In the genomic region with DNA sequence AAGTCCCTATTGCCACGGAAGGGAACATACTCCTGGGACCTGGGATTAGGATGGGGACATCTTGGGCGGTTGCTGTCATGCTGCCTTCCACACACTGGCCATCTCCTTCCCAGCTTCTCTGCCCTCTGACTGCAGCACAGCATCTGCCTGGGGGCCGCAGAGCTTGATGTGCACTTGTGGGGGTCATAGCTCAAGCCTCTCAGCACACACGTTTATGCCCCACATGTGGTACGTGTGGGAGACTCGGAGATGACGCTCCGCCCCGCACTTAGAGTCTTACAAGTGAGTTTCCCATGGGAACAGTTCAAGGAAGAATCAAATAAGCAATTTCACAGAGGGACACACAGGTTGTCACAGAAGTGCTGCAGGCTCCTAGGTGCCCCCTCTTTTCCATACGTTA, we compare ENCODE assay signal across 18 cellular contexts. TPM values are rescaled to one million over a fixed set of nuclear protein-coding genes. Genes with fewer than 3 reads are reported as not detected.
DNase-seq lines count a peak whose midpoint lies in the region; ATAC-seq and TF ChIP-seq lines count a peak whose summit lies in the region.
"Had no signal": no experiment of that assay in that cellular context is flagged by ENCODE, and none has a peak within 500 bp of the region (broad histone marks: within the 10 kb centered on the region; RNA-seq: fewer than 3 reads in every experiment).

No MANE protein-coding gene starts in this region.

- H3K4me3 Mint-ChIP-seq in WTC11 (no peak overlapping the region), neural progenitor cell (no peak overlapping the region), osteocyte (ENCODE audit: unreplicated experiment) (no peak overlapping the region)
- no peak overlapping the region for H3K4me3 Mint-ChIP-seq in T-helper 2 cell treated with Interferon-gamma antibody and Interleukin-4, amounts not matched to agents 5 μg/mL and 100 μg/mL, for 36 hours
- H3K4me3 Mint-ChIP-seq: CD4-positive, CD25-positive, alpha-beta regulatory T cell; HFFc6 had no signal

- H3K9me3 Mint-ChIP-seq in WTC11 (peaks cover 5% of the 10 kb centered on the region), neural progenitor cell (peaks cover 2% of the 10 kb centered on the region), osteocyte (ENCODE audit: unreplicated experiment) (no peaks in the 10 kb centered on the region)
- H3K9me3 Mint-ChIP-seq in T-helper 2 cell treated with Interferon-gamma antibody and Interleukin-4, amounts not matched to agents 5 μg/mL and 100 μg/mL, for 36 hours: no peaks in the 10 kb centered on the region
- H3K9me3 Mint-ChIP-seq: CD4-positive, CD25-positive, alpha-beta regulatory T cell; HFFc6 had no signal

- ATAC-seq in WTC11: no peak
- ATAC-seq: HCT116 had no signal

- no peak overlapping the region for H3K27ac ChIP-seq in neural progenitor cell
- H3K27ac ChIP-seq: HL-60 had no signal

- H3K27me3 Mint-ChIP-seq in WTC11 (ENCODE audit: low read depth): no peaks in the 10 kb centered on the region
- peaks cover 8% of the 10 kb centered on the region for H3K27me3 Mint-ChIP-seq in neural progenitor cell (ENCODE audit: insufficient read depth, low read depth)
- no peaks in the 10 kb centered on the region for H3K27me3 Mint-ChIP-seq in osteocyte (ENCODE audit: unreplicated experiment)
- no peaks in the 10 kb centered on the region for H3K27me3 Mint-ChIP-seq in T-helper 2 cell treated with Interferon-gamma antibody and Interleukin-4, amounts not matched to agents 5 μg/mL and 100 μg/mL, for 36 hours (ENCODE audit: low read depth)
- H3K27me3 Mint-ChIP-seq: CD4-positive, CD25-positive, alpha-beta regulatory T cell had no signal

- no peaks in the 10 kb centered on the region for H3K9me3 ChIP-seq in neural progenitor cell (ENCODE audit: low read depth)
- H3K9me3 ChIP-seq: BE2C had no signal

- no peak for TF ChIP-seq CTCF in WTC11 (IDR thresholded peaks at IDR 0.05)
- TF ChIP-seq CTCF in neural progenitor cell (IDR thresholded peaks at IDR 0.05): no peak
- TF ChIP-seq CTCF in osteocyte (IDR thresholded peaks at IDR 0.05): no peak

- H3F3A ChIP-seq in neural progenitor cell (ENCODE audit: low read depth): no peaks in the 10 kb centered on the region

- POLR2A ChIA-PET in WTC11 (lab: Charles Lee): no interaction called here

- no peaks in the 10 kb centered on the region for H4K20me1 ChIP-seq in neural progenitor cell (ENCODE audit: low read depth)

- H3K9ac ChIP-seq in neural progenitor cell: no peak overlapping the region

- no peaks in the 10 kb centered on the region for H3K4me1 ChIP-seq in neural progenitor cell
- H3K4me1 ChIP-seq: BE2C had no signal

- no peak overlapping the region for H3K4me2 ChIP-seq in neural progenitor cell

- H3K4me3 ChIP-seq in neural progenitor cell: no peak overlapping the region

- DNase-seq in NCI-H187 treated with DMSO at 0.1 percent for 48 hours (lab: John Stamatoyannopoulos, UW) (peak; percentile 43), WTC11 (ENCODE audit: low spot score) (no peak), neural progenitor cell (ENCODE audit: low spot score) (no peak), osteocyte (ENCODE audit: extremely low spot score, unreplicated experiment) (no peak), activated gamma-delta T cell treated with Interleukin-2 at 50 U/mL for 16 hours (no peak)
- DNase-seq in T-helper 2 cell treated with Interferon-gamma antibody and Interleukin-4, amounts not matched to agents 5 μg/mL and 100 μg/mL, for 36 hours (ENCODE audit: low spot score): no peak
- DNase-seq: ACHN; BE2C; C1 segment of cervical spinal cord; CD4-positive, CD25-positive, alpha-beta regulatory T cell; DMS153; DMS79; GF-D8; GOT3; H7; HFFc6 had no signal

- no peak overlapping the region for H2AFZ ChIP-seq in neural progenitor cell (replicated peaks)

- H3K36me3 Mint-ChIP-seq in WTC11 (peaks cover 22% of the 10 kb centered on the region), neural progenitor cell (peaks cover 12% of the 10 kb centered on the region), osteocyte (ENCODE audit: unreplicated experiment) (peaks cover 2% of the 10 kb centered on the region)
- H3K36me3 Mint-ChIP-seq in T-helper 2 cell treated with Interferon-gamma antibody and Interleukin-4, amounts not matched to agents 5 μg/mL and 100 μg/mL, for 36 hours (ENCODE audit: low read depth): peaks cover 16% of the 10 kb centered on the region

- no peaks in the 10 kb centered on the region for H3K36me3 ChIP-seq in neural progenitor cell
- H3K36me3 ChIP-seq: BE2C had no signal

- no peaks in the 10 kb centered on the region for H3K79me2 ChIP-seq in neural progenitor cell (ENCODE audit: low read depth)

- no peaks in the 10 kb centered on the region for H3K27me3 ChIP-seq in neural progenitor cell
- H3K27me3 ChIP-seq: BE2C had no signal

- H3K27ac Mint-ChIP-seq in WTC11: 0 out of 2 replicates have a peak overlapping the region, but pooled peaks have one; percentile 49
- H3K27ac Mint-ChIP-seq in neural progenitor cell: peak overlapping the region; percentile 53
- H3K27ac Mint-ChIP-seq in osteocyte (ENCODE audit: unreplicated experiment): no peak overlapping the region
- no peak overlapping the region for H3K27ac Mint-ChIP-seq in T-helper 2 cell treated with Interferon-gamma antibody and Interleukin-4, amounts not matched to agents 5 μg/mL and 100 μg/mL, for 36 hours
- H3K27ac Mint-ChIP-seq: HFFc6 had no signal

- no peaks in the 10 kb centered on the region for H3K4me1 Mint-ChIP-seq in WTC11
- no peaks in the 10 kb centered on the region for H3K4me1 Mint-ChIP-seq in neural progenitor cell
- H3K4me1 Mint-ChIP-seq in osteocyte (ENCODE audit: unreplicated experiment): no peaks in the 10 kb centered on the region
- peaks cover 2% of the 10 kb centered on the region for H3K4me1 Mint-ChIP-seq in T-helper 2 cell treated with Interferon-gamma antibody and Interleukin-4, amounts not matched to agents 5 μg/mL and 100 μg/mL, for 36 hours (ENCODE audit: low read depth)

- CTCF ChIA-PET in WTC11 (lab: Charles Lee): interaction anchor here (1.3 kb wide), 1 partner anchor 271 kb away, joined by 3 read pairs; no protein-coding TSS in a partner anchor

TF ChIP-seq in WTC11, 78 proteins besides CTCF, POLR2A, EP300 and RAD21:
- no peak for TF ChIP-seq CBFB (CRISPR knock-in tag; IDR thresholded peaks at IDR 0.05; ENCODE audit: low read depth)
- TF ChIP-seq CREB1 (CRISPR knock-in tag; IDR thresholded peaks at IDR 0.05): no peak
- no peak for TF ChIP-seq ZNF138 (CRISPR knock-in tag; conservative IDR thresholded peaks at IDR 0.05)
- TF ChIP-seq ZNF263 (CRISPR knock-in tag; IDR thresholded peaks at IDR 0.05; ENCODE audit: low read depth): no peak
- TF ChIP-seq NFYB (CRISPR knock-in tag; conservative IDR thresholded peaks at IDR 0.05; ENCODE audit: low read depth): no peak
- TF ChIP-seq, protein P1, sequence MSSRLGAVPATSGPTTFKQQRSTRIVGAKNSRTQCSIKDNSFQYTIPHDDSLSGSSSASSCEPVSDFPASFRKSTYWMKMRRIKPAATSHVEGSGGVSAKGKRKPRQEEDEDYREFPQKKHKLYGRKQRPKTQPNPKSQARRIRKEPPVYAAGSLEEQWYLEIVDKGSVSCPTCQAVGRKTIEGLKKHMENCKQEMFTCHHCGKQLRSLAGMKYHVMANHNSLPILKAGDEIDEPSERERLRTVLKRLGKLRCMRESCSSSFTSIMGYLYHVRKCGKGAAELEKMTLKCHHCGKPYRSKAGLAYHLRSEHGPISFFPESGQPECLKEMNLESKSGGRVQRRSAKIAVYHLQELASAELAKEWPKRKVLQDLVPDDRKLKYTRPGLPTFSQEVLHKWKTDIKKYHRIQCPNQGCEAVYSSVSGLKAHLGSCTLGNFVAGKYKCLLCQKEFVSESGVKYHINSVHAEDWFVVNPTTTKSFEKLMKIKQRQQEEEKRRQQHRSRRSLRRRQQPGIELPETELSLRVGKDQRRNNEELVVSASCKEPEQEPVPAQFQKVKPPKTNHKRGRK (CRISPR knock-in tag; IDR thresholded peaks at IDR 0.05; ENCODE audit: borderline replicate concordance): no peak
- TF ChIP-seq, protein P2, sequence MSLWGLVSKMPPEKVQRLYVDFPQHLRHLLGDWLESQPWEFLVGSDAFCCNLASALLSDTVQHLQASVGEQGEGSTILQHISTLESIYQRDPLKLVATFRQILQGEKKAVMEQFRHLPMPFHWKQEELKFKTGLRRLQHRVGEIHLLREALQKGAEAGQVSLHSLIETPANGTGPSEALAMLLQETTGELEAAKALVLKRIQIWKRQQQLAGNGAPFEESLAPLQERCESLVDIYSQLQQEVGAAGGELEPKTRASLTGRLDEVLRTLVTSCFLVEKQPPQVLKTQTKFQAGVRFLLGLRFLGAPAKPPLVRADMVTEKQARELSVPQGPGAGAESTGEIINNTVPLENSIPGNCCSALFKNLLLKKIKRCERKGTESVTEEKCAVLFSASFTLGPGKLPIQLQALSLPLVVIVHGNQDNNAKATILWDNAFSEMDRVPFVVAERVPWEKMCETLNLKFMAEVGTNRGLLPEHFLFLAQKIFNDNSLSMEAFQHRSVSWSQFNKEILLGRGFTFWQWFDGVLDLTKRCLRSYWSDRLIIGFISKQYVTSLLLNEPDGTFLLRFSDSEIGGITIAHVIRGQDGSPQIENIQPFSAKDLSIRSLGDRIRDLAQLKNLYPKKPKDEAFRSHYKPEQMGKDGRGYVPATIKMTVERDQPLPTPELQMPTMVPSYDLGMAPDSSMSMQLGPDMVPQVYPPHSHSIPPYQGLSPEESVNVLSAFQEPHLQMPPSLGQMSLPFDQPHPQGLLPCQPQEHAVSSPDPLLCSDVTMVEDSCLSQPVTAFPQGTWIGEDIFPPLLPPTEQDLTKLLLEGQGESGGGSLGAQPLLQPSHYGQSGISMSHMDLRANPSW (CRISPR knock-in tag; conservative IDR thresholded peaks at IDR 0.05; ENCODE audit: low read depth): no peak
- TF ChIP-seq GABPB1 (CRISPR knock-in tag; IDR thresholded peaks at IDR 0.05): no peak
- TF ChIP-seq ZNF232 (CRISPR knock-in tag; IDR thresholded peaks at IDR 0.05): no peak

RNA-seq across cellular contexts. Expression of a gene that starts 8.6 kb away (rescaled TPM):
- total RNA-seq in WTC11 (2021): 11.0 to 12.6 TPM (median 11.6 TPM) in 3 replicates
- 0.88 and 4.2 TPM in 2 replicates for total RNA-seq in neural progenitor cell (ENCODE audit: low replicate concordance)
- 4.6 and 4.9 TPM in 2 replicates for total RNA-seq in osteocyte

RNA-seq across cellular contexts. Expression of a gene that starts 24.0 kb away (rescaled TPM):
- total RNA-seq in WTC11 (2021) (49.9 to 53.3 TPM (median 50.3 TPM) in 3 replicates), neural progenitor cell (ENCODE audit: low replicate concordance) (58.4 and 58.9 TPM in 2 replicates), osteocyte (26.8 and 27.9 TPM in 2 replicates)

RNA-seq across cellular contexts. Expression of a gene that starts 47.3 kb away (rescaled TPM):
- 221 to 278 TPM (median 253 TPM) in 3 replicates for total RNA-seq in WTC11 (2021)
- 94.7 and 100 TPM in 2 replicates for total RNA-seq in neural progenitor cell (ENCODE audit: low replicate concordance)
- 129 TPM in 2 replicates for total RNA-seq in osteocyte

Comparison
In these comparisons a context has a peak if more than half of its experiments do, and no peak if none do; other contexts are left out.
1. H3K27ac Mint-ChIP-seq: peak in WTC11 (single experiment) and neural progenitor cell (single experiment); none in osteocyte (single experiment) and T-helper 2 cell treated with Interferon-gamma antibody and Interleukin-4, amounts not matched to agents 5 μg/mL and 100 μg/mL, for 36 hours (single experiment).